8 cellular contexts compared by ENCODE assay signal in the genomic region with DNA sequence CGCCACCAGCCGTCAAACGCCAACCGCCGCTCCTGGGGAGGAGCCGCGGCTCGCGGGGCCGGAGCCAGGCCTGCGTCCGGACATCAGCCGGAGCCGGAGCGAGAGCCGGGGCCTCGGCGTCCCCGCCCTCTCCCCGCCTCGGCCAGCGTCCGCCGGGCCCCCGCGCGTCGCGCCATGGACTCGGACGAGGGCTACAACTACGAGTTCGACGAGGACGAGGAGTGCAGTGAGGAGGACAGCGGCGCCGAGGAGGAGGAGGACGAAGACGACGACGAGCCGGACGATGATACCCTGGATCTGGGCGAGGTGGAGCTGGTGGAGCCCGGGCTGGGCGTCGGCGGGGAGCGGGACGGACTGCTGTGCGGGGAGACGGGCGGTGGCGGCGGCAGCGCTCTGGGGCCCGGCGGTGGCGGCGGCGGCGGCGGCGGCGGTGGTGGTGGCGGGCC. TPM values are rescaled to one million over a fixed set of nuclear protein-coding genes. Genes with fewer than 3 reads are reported as not detected.
A peak's percentile ranks its signal among the peaks of the same experiment; 100 is the strongest.
DNase-seq lines count a peak whose midpoint lies in the region; TF ChIP-seq lines count a peak whose summit lies in the region.

No MANE protein-coding gene starts in this region.

- TF ChIP-seq POLR2A in esophagus muscularis mucosa (IDR thresholded peaks at IDR 0.05; ENCODE audit: low read depth) = no peak

- TF ChIP-seq EP300 in esophagus muscularis mucosa (IDR thresholded peaks at IDR 0.05) = no peak

- peaks cover 4% of the 10 kb centered on the region for H3K36me3 ChIP-seq in H7 (replicated peaks; ENCODE audit: control insufficient read depth, insufficient read depth, low read length)
- peaks cover 47% of the 10 kb centered on the region for H3K36me3 ChIP-seq in SJSA1
- peaks cover 0 to 20% (median 10%) of the 10 kb centered on the region in 4 donors for H3K36me3 ChIP-seq in esophagus muscularis mucosa
- H3K36me3 ChIP-seq in neuron (ENCODE audit: insufficient read depth, low read length) = peaks cover 24% of the 10 kb centered on the region

- H2AFZ ChIP-seq in neuron (ENCODE audit: low read depth, low read length) = peak overlapping the region; percentile 27

- DNase-seq in COLO668 (lab: John Stamatoyannopoulos, UW; ENCODE audit: unreplicated experiment) (peak; percentile 53), H7 (no peak), SJSA1 (ENCODE audit: low read depth in 1 of 2, low spot score in 2 of 2) (peak in 1 of 2 experiments; percentile 59), esophagus muscularis mucosa (ENCODE audit: extremely low spot score) (no peak), MV-4-11 (lab: John Stamatoyannopoulos, UW) (no peak), KG1 (lab: John Stamatoyannopoulos, UW) (no peak), NCI-H146 treated with DMSO at 0.1 percent for 48 hours (lab: John Stamatoyannopoulos, UW; ENCODE audit: unreplicated experiment) (no peak)

- intact Hi-C loops in esophagus muscularis mucosa (cut with DNase I) = loop anchor here (5.0 to 10.0 kb wide), 2 partner anchors 97 to 210 kb away; partner anchors contain the start of genes BBS4, HEXA and HIGD2B

- H3K27me3 ChIP-seq in H7 (ENCODE audit: control insufficient read depth, insufficient read depth, low read length) = no peaks in the 10 kb centered on the region
- no peaks in the 10 kb centered on the region for H3K27me3 ChIP-seq in SJSA1 (replicated peaks)
- no peaks in the 10 kb centered on the region for H3K27me3 ChIP-seq in esophagus muscularis mucosa
- no peaks in the 10 kb centered on the region for H3K27me3 ChIP-seq in neuron (ENCODE audit: insufficient read depth, low read length)

- H3K9me3 ChIP-seq in SJSA1 (replicated peaks) (no peaks in the 10 kb centered on the region), esophagus muscularis mucosa (no peaks in the 10 kb centered on the region), neuron (ENCODE audit: low read length) (peaks cover 2% of the 10 kb centered on the region)

- H3K4me1 ChIP-seq in SJSA1 (replicated peaks) (peaks cover 13% of the 10 kb centered on the region), esophagus muscularis mucosa (peaks cover 44 to 57% (median 54%) of the 10 kb centered on the region in 4 donors), neuron (ENCODE audit: insufficient read depth, low read length) (peaks cover 25% of the 10 kb centered on the region)

- TF ChIP-seq CTCF in esophagus muscularis mucosa (IDR thresholded peaks at IDR 0.05) = no peak

- H3K27ac ChIP-seq in SJSA1 (peak overlapping the region; percentile 99), esophagus muscularis mucosa (replicated peaks in 1 of 4) (peak overlapping the region; percentile 99 to 100 (median 100))

- H3K4me3 ChIP-seq in H7 (ENCODE audit: insufficient read depth, low read depth, low read length) (peak overlapping the region; percentile 97), SJSA1 (peak overlapping the region; percentile 84), esophagus muscularis mucosa (peak overlapping the region; percentile 84 to 91 (median 88)), neuron (ENCODE audit: low read length) (peak overlapping the region; percentile 95)

- 0% methylated on average over 17 of the region's 67 CpGs for WGBS in esophagus muscularis mucosa

RNA-seq across cellular contexts. Expression of gene ARIH1, which starts 0.4 kb away (rescaled TPM):
- total RNA-seq in H7 (2014; rRNA removed; shearing (Covaris generic)) = 60.5 and 68.8 TPM in 2 replicates
- 27.8 and 36.6 TPM in 2 replicates for total RNA-seq in SJSA1 (2014; rRNA removed; shearing (Covaris generic))
- total RNA-seq in esophagus muscularis mucosa = 10 to 100 TPM; 37.4 to 59.9 (median 43.3) TPM
